8 cellular contexts compared by ENCODE assay signal in genomic region chr2:65128297-65129190, GRCh38. TPM values are rescaled to one million over a fixed set of nuclear protein-coding genes. Genes with fewer than 3 reads are reported as not detected.
DNase-seq lines count a peak whose midpoint lies in the region; ATAC-seq and TF ChIP-seq lines count a peak whose summit lies in the region.

No MANE protein-coding gene starts in this region.

- intact Hi-C loops in left ventricle myocardium inferior (cut with micrococcal nuclease) = loop anchor here (5.0 kb wide), 1 partner anchor 56 kb away; no protein-coding TSS in a partner anchor
- intact Hi-C loops in Right ventricle myocardium superior (cut with DNase I) = no loop called here

- peak overlapping the region; percentile 93 for H3K4me3 ChIP-seq in left ventricle myocardium inferior
- H3K4me3 ChIP-seq in fibroblast of pulmonary artery (replicated peaks; ENCODE audit: low read depth, low read length) = peak overlapping the region; percentile 100

- H3K36me3 Mint-ChIP-seq in T-helper 2 cell treated with Interferon-gamma antibody and Interleukin-4, amounts not matched to agents 5 μg/mL and 100 μg/mL, for 36 hours (ENCODE audit: low read depth) = peaks cover 21% of the 10 kb centered on the region
- peaks cover 3% of the 10 kb centered on the region for H3K36me3 Mint-ChIP-seq in progenitor cell of endocrine pancreas (ENCODE audit: insufficient read depth)

- no peaks in the 10 kb centered on the region for H3K36me3 ChIP-seq in left ventricle myocardium inferior

- no peaks in the 10 kb centered on the region for H3K9me3 ChIP-seq in left ventricle myocardium inferior (replicated peaks)

- ATAC-seq in Right ventricle myocardium superior (ENCODE audit: poor library complexity) (no peak), GM19455 (IDR thresholded peaks at IDR 0.05; ENCODE audit: unreplicated experiment) (no peak)

- peaks cover 26% of the 10 kb centered on the region for H3K4me1 Mint-ChIP-seq in T-helper 2 cell treated with Interferon-gamma antibody and Interleukin-4, amounts not matched to agents 5 μg/mL and 100 μg/mL, for 36 hours (ENCODE audit: low read depth)
- peaks cover 30% of the 10 kb centered on the region for H3K4me1 Mint-ChIP-seq in progenitor cell of endocrine pancreas (ENCODE audit: low read depth)

- no peak for DNase-seq in left ventricle myocardium inferior
- DNase-seq in Right ventricle myocardium superior = no peak
- DNase-seq in T-helper 2 cell treated with Interferon-gamma antibody and Interleukin-4, amounts not matched to agents 5 μg/mL and 100 μg/mL, for 36 hours (ENCODE audit: low spot score) = no peak
- DNase-seq in fibroblast of pulmonary artery (ENCODE audit: low read depth) = peak; percentile 59
- no peak for DNase-seq in progenitor cell of endocrine pancreas (ENCODE audit: low spot score, unreplicated experiment)
- DNase-seq in NCI-H345 (lab: John Stamatoyannopoulos, UW) = no peak
- no peak for DNase-seq in GDM1 (lab: John Stamatoyannopoulos, UW)

- no peaks in the 10 kb centered on the region for H3K27me3 ChIP-seq in left ventricle myocardium inferior (ENCODE audit: low read depth)

- peak overlapping the region; percentile 97 for H3K4me3 Mint-ChIP-seq in T-helper 2 cell treated with Interferon-gamma antibody and Interleukin-4, amounts not matched to agents 5 μg/mL and 100 μg/mL, for 36 hours
- peak overlapping the region; percentile 93 for H3K4me3 Mint-ChIP-seq in progenitor cell of endocrine pancreas (ENCODE audit: low read depth)

- H3K27ac Mint-ChIP-seq in T-helper 2 cell treated with Interferon-gamma antibody and Interleukin-4, amounts not matched to agents 5 μg/mL and 100 μg/mL, for 36 hours = peak overlapping the region; percentile 99
- H3K27ac Mint-ChIP-seq in progenitor cell of endocrine pancreas = peak overlapping the region; percentile 100

- H3K27ac ChIP-seq in left ventricle myocardium inferior (replicated peaks) = peak overlapping the region; percentile 97

- no peaks in the 10 kb centered on the region for H3K9me3 Mint-ChIP-seq in T-helper 2 cell treated with Interferon-gamma antibody and Interleukin-4, amounts not matched to agents 5 μg/mL and 100 μg/mL, for 36 hours
- no peaks in the 10 kb centered on the region for H3K9me3 Mint-ChIP-seq in progenitor cell of endocrine pancreas (ENCODE audit: low read depth)

- H3K4me1 ChIP-seq in left ventricle myocardium inferior = peaks cover 76% of the 10 kb centered on the region

- TF ChIP-seq CTCF in left ventricle myocardium inferior (IDR thresholded peaks at IDR 0.05; ENCODE audit: borderline replicate concordance) (no peak), fibroblast of pulmonary artery (IDR thresholded peaks at IDR 0.05; ENCODE audit: low read length, missing control alignments) (no peak), progenitor cell of endocrine pancreas (IDR thresholded peaks at IDR 0.05; ENCODE audit: unreplicated experiment) (no peak)

- no peaks in the 10 kb centered on the region for H3K27me3 Mint-ChIP-seq in T-helper 2 cell treated with Interferon-gamma antibody and Interleukin-4, amounts not matched to agents 5 μg/mL and 100 μg/mL, for 36 hours (ENCODE audit: low read depth)
- no peaks in the 10 kb centered on the region for H3K27me3 Mint-ChIP-seq in progenitor cell of endocrine pancreas

RNA-seq across cellular contexts. Expression of gene RAB1A, which starts 1.4 kb away (rescaled TPM):
- total RNA-seq in left ventricle myocardium inferior = 115 TPM
- 115 TPM for total RNA-seq in Right ventricle myocardium superior
- 134 and 141 TPM in 2 replicates for total RNA-seq in progenitor cell of endocrine pancreas
